26 cellular contexts compared by ENCODE assay signal in genomic region chr12:13670249-13670648, GRCh38.
"Had no signal": no experiment of that assay in that cellular context is flagged by ENCODE, and none has a peak within 500 bp of the region (broad histone marks: within the 10 kb centered on the region; RNA-seq: fewer than 3 reads in every experiment).

No MANE protein-coding gene starts in this region.

- ATAC-seq: activated CD4-positive, CD25-positive, alpha-beta regulatory T cell treated with anti-CD3 and anti-CD28 coated beads, Interleukin-2, amount 50 U/mL, for 24 hours; activated CD8-positive, alpha-beta T cell treated with anti-CD3 and anti-CD28 coated beads, Interleukin-2, amount 10 ng/mL, durations not matched to agents 7 days and 5 days; effector memory CD8-positive, alpha-beta T cell; esophagus mucosa; gastrocnemius medialis; left lung; stimulated activated memory B cell treated with anti-CD40 and anti-IgM and Interleukin-4, amounts not matched to agents 10 μg/mL and 1 μg/mL and 100 μg/mL, for 72 hours had no signal

- H3K27ac ChIP-seq: brain microvascular endothelial cell, gastrocnemius medialis, left lung, sigmoid colon, stomach, testis, vagina, VCaP had no signal

- H3K4me3 ChIP-seq: gastrocnemius medialis, left lung, lung, sigmoid colon, smooth muscle cell, stomach, testis, vagina had no signal

- DNase-seq: activated CD4-positive, alpha-beta T cell treated with anti-CD3 and anti-CD28 coated beads, Interleukin-2, amount 10 ng/mL, durations not matched to agents 7 days and 5 days; activated CD8-positive, alpha-beta T cell treated with anti-CD3 and anti-CD28 coated beads, Interleukin-2, amount 10 ng/mL, durations not matched to agents 7 days and 5 days; activated gamma-delta T cell; activated naive CD4-positive, alpha-beta T cell treated with anti-CD3 and anti-CD28 coated beads, Interleukin-2, amount 50 U/mL, for 16 hours; aorta; brain microvascular endothelial cell; central memory CD4-positive, alpha-beta T cell; effector memory CD8-positive, alpha-beta T cell; gastrocnemius medialis; kidney glomerular epithelial cell; left lung; occipital lobe; sigmoid colon; stimulated activated CD4-positive, alpha-beta T cell treated with anti-CD3 and anti-CD28 coated beads, Interleukin-15, amount 100 ng/mL, for 24 hours; stomach; testis; trophoblast cell had no signal

- H3K9me3 ChIP-seq: gastrocnemius medialis, left lung, sigmoid colon, stomach, testis, vagina had no signal

- H3K27me3 ChIP-seq: brain microvascular endothelial cell, gastrocnemius medialis, sigmoid colon, testis, vagina had no signal

- H3K36me3 ChIP-seq: brain microvascular endothelial cell, gastrocnemius medialis, left lung, sigmoid colon, stomach, vagina had no signal

- H3K4me1 ChIP-seq: gastrocnemius medialis, left lung, stomach, testis, vagina had no signal

- FAIRE-seq: colon, endothelial cell of umbilical vein had no signal

- H3K4me2 ChIP-seq: smooth muscle cell had no signal
